In the genomic region with DNA sequence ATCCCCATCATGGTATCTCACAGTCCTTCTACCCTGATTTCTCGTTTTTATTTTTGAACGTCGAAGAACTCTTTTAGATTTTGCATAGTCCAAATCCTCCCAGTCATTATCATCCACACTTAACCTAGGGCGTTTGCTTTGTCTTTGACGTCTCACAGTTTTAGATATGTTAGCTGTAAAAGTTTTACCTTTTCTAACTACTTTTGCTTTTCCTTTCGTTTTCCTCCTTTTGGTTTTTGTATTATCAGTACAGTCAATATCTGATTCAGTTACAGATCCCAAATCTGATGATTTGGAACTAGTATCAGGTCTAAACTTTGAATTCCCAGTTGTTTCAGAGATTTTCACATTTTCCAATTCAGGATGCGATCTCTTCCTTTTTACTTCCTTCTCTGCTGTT, we compare ENCODE assay signal across 1 cellular context.
A peak's percentile ranks its signal among the peaks of the same experiment; 100 is the strongest.
TF ChIP-seq lines count a peak whose summit lies in the region.

No MANE protein-coding gene starts in this region.

TF ChIP-seq in K562, 482 proteins besides CTCF, POLR2A, EP300 and RAD21:
- TF ChIP-seq XRCC5 (IDR thresholded peaks at IDR 0.05; ENCODE audit: low read depth, low read length) (no peak), NFATC3 (IDR thresholded peaks at IDR 0.05) (no peak), NUFIP1 (IDR thresholded peaks at IDR 0.05; ENCODE audit: partially characterized antibody) (peak; percentile 41), ARHGAP35 (IDR thresholded peaks at IDR 0.05; ENCODE audit: partially characterized antibody) (no peak), NR3C1 (CRISPR knock-in tag; IDR thresholded peaks at IDR 0.05) (no peak)
